21 cellular contexts compared by ENCODE assay signal in the genomic region with DNA sequence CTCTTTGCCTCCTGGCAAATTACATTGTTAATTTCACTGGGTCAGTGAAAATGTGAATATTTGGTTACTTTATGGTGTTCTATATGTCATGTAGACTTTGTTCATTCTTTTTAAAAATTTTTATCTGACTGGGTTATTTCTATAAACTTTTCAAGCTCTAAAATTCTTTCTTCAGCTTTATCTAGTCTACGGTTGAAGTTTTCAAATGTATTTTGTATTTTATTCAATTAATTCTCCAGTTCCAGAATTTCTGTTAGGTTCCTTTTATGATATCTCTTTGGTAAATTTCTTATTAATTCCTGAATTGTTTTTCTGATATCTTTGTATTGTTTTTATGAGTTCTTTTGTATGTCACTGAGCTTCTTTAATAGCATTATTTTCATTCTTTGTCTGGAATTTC.
DNase-seq lines count a peak whose midpoint lies in the region; ATAC-seq, FAIRE-seq and TF ChIP-seq lines count a peak whose summit lies in the region.
"Had no signal": no experiment of that assay in that cellular context is flagged by ENCODE, and none has a peak within 500 bp of the region (broad histone marks: within the 10 kb centered on the region; RNA-seq: fewer than 3 reads in every experiment).

No MANE protein-coding gene starts in this region.

- no peak overlapping the region for H3K4me3 Mint-ChIP-seq in activated T-helper 17 cell treated with anti-CD3 and anti-CD28 coated beads, Interleukin-2, amount 50 U/mL, for 72 hours
- H3K4me3 Mint-ChIP-seq: CD4-positive, alpha-beta memory T cell had no signal

- ATAC-seq in K562, result no peak
- ATAC-seq in activated T-helper 17 cell treated with anti-CD3 and anti-CD28 coated beads, Interleukin-2, amount 50 U/mL, for 72 hours (replicated peaks), result no peak

- H3K9me2 ChIP-seq in Karpas-422 (replicated peaks; ENCODE audit: insufficient read depth, low read length), result no peaks in the 10 kb centered on the region

- no peak for TF ChIP-seq EP300 in K562 (IDR thresholded peaks at IDR 0.05; ENCODE audit: low read length)

- FAIRE-seq in K562 (lab: Jason Lieb, UNC) (no peak), small intestine (lab: Jason Lieb, UNC) (peak; percentile 30)
- FAIRE-seq: GM12891, GM18507, H54 had no signal

- no peaks in the 10 kb centered on the region for H3K9me3 Mint-ChIP-seq in activated T-helper 17 cell treated with anti-CD3 and anti-CD28 coated beads, Interleukin-2, amount 50 U/mL, for 72 hours

- H3K9ac ChIP-seq in Karpas-422 (ENCODE audit: low read length), result no peak overlapping the region
- H3K9ac ChIP-seq in K562 (ENCODE audit: insufficient read depth in 1 of 2, low read depth in 2 of 2, low read length in 2 of 2), result no peak overlapping the region

- peaks cover 18% of the 10 kb centered on the region for H3K4me1 ChIP-seq in Karpas-422 (ENCODE audit: low read length)
- H3K4me1 ChIP-seq in K562 (replicated peaks in 1 of 2; ENCODE audit: control insufficient read depth in 2 of 2, insufficient read depth in 2 of 2, low read length in 2 of 2), result no peaks in the 10 kb centered on the region
- H3K4me1 ChIP-seq in small intestine (ENCODE audit: control insufficient read depth in 2 of 2, insufficient read depth in 1 of 2, low read depth in 1 of 2, low read length in 1 of 2), result no peaks in the 10 kb centered on the region
- H3K4me1 ChIP-seq: HAP-1 had no signal

- no peak overlapping the region for H2AFZ ChIP-seq in Karpas-422 (ENCODE audit: low read length)
- H2AFZ ChIP-seq in K562 (ENCODE audit: low read depth, low read length), result no peak overlapping the region

- H3K27ac ChIP-seq in Karpas-422 (ENCODE audit: low read length) (no peak overlapping the region), K562 (ENCODE audit: extremely low read depth, low read depth, low read length) (no peak overlapping the region), small intestine (ENCODE audit: low read depth in 1 of 2, low read length in 1 of 2) (no peak overlapping the region)

- BruUV-seq in K562 (replicated peaks; lab: Mats Ljungman, UMichigan), result no TSS peak

- H3K27me3 Mint-ChIP-seq in activated T-helper 17 cell treated with anti-CD3 and anti-CD28 coated beads, Interleukin-2, amount 50 U/mL, for 72 hours, result peaks cover 3% of the 10 kb centered on the region

- H4K20me1 ChIP-seq in Karpas-422 (ENCODE audit: insufficient read depth, low read depth, low read length) (no peaks in the 10 kb centered on the region), K562 (replicated peaks; ENCODE audit: control insufficient read depth, insufficient read depth, low read length) (no peaks in the 10 kb centered on the region)

- no peaks in the 10 kb centered on the region for H3K4me1 Mint-ChIP-seq in activated T-helper 17 cell treated with anti-CD3 and anti-CD28 coated beads, Interleukin-2, amount 50 U/mL, for 72 hours
- H3K4me1 Mint-ChIP-seq: CD4-positive, alpha-beta memory T cell had no signal

- TF ChIP-seq POLR2A in K562 (conservative IDR thresholded peaks at IDR 0.05), result no peak

- H3K27ac Mint-ChIP-seq in activated T-helper 17 cell treated with anti-CD3 and anti-CD28 coated beads, Interleukin-2, amount 50 U/mL, for 72 hours, result no peak overlapping the region

- H3K27me3 ChIP-seq in Karpas-422 (ENCODE audit: low read length) (no peaks in the 10 kb centered on the region), K562 (ENCODE audit: control insufficient read depth in 2 of 2, insufficient read depth in 2 of 2, low read length in 2 of 2) (no peaks in the 10 kb centered on the region), small intestine (ENCODE audit: control insufficient read depth in 2 of 2, insufficient read depth in 2 of 2, low read length in 2 of 2) (no peaks in the 10 kb centered on the region)

- POLR2A ChIA-PET in K562 (lab: Yijun Ruan, JAX), result interaction anchor here (0.9 kb wide), 1 partner anchor 13 kb away, joined by 3 read pairs; no protein-coding TSS in a partner anchor

- H3K36me3 ChIP-seq in Karpas-422 (ENCODE audit: insufficient read depth, low read length) (no peaks in the 10 kb centered on the region; the same call in 1 of the 2 replicates), K562 (ENCODE audit: control insufficient read depth, insufficient read depth, low read length) (no peaks in the 10 kb centered on the region), small intestine (ENCODE audit: control insufficient read depth in 2 of 2, insufficient read depth in 2 of 2, low read length in 2 of 2) (no peaks in the 10 kb centered on the region)
- H3K36me3 ChIP-seq: HAP-1 had no signal

- DNase-seq in NCI-H2227 (lab: John Stamatoyannopoulos, UW; ENCODE audit: unreplicated experiment) (peak; percentile 16), NCI-H2227 treated with DMSO at 0.1 percent for 48 hours (lab: John Stamatoyannopoulos, UW) (no peak), Karpas-422 (peak; percentile 71), K562 (ENCODE audit: extremely low read depth in 1 of 4, low spot score in 3 of 4) (no peak), small intestine (no peak), GM10266 (ENCODE audit: extremely low spot score) (no peak)
- no peak for DNase-seq in effector CD4-positive, alpha-beta T cell
- DNase-seq: 8988T; C1 segment of cervical spinal cord; Calu3; CD4-positive, alpha-beta memory T cell; COR-L47; DMS79; EL; GDM1; GOT3 had no signal

- H3K79me2 ChIP-seq in Karpas-422 (ENCODE audit: low read length), result no peaks in the 10 kb centered on the region
- no peaks in the 10 kb centered on the region for H3K79me2 ChIP-seq in K562 (ENCODE audit: control insufficient read depth, insufficient read depth, low read length)

- intact Hi-C loops in K562 (cut with micrococcal nuclease), result no loop called here

- 87% methylated on average over 1 of the region's 1 CpG for WGBS in K562 (ENCODE audit: insufficient coverage, low coverage, missing lambda C conversion rate)
- 55 to 100% (median 98%) methylated on average over 1 of the region's 1 CpG for WGBS in small intestine, 3 donors

- H3K4me3 ChIP-seq in Karpas-422 (ENCODE audit: low read length) (no peak overlapping the region), K562 (no peak overlapping the region), small intestine (ENCODE audit: low read depth in 1 of 2, low read length in 2 of 2) (no peak overlapping the region)
- H3K4me3 ChIP-seq: HAP-1 had no signal

- CTCF ChIA-PET in K562 (lab: Yijun Ruan, JAX; ENCODE audit: low intra/inter-chr PET ratio), result no interaction called here

- H3K4me2 ChIP-seq in Karpas-422 (ENCODE audit: low read depth, low read length, poor library complexity, severe bottlenecking), result no peak overlapping the region
- H3K4me2 ChIP-seq in K562 (ENCODE audit: insufficient read depth, low read length), result no peak overlapping the region

- H3K9me3 ChIP-seq in Karpas-422 (ENCODE audit: low read length), result peaks cover 21% of the 10 kb centered on the region
- H3K9me3 ChIP-seq in K562 (replicated peaks; ENCODE audit: control insufficient read depth, insufficient read depth, low read depth, low read length), result peaks cover 12% of the 10 kb centered on the region
- H3K9me3 ChIP-seq in small intestine (ENCODE audit: control insufficient read depth, low read depth), result no peaks in the 10 kb centered on the region
- H3K9me3 ChIP-seq: HAP-1 had no signal

- TF ChIP-seq CTCF in K562 (IDR thresholded peaks at IDR 0.05 in 2 of 3, conservative IDR thresholded peaks at IDR 0.05 in 1 of 3; ENCODE audit: insufficient read depth in 2 of 3, low read depth in 1 of 3, low read length in 3 of 3) (no peak), GM10266 (IDR thresholded peaks at IDR 0.05; ENCODE audit: control insufficient read depth, insufficient read depth, low read depth, missing control alignments) (no peak)

- no peak for TF ChIP-seq RAD21 in K562 (CRISPR knock-in tag; conservative IDR thresholded peaks at IDR 0.05 in 1 of 2, IDR thresholded peaks at IDR 0.05 in 1 of 2)

- H3K36me3 Mint-ChIP-seq in activated T-helper 17 cell treated with anti-CD3 and anti-CD28 coated beads, Interleukin-2, amount 50 U/mL, for 72 hours (ENCODE audit: low read depth), result no peaks in the 10 kb centered on the region

- in situ Hi-C loops in K562 (cut with MboI), result no loop called here

- H3K9me1 ChIP-seq in K562 (ENCODE audit: control insufficient read depth, insufficient read depth, low read length), result no peaks in the 10 kb centered on the region

TF ChIP-seq in K562, 482 proteins besides CTCF, POLR2A, EP300 and RAD21 (continues in another document):
- TF ChIP-seq, protein P1, sequence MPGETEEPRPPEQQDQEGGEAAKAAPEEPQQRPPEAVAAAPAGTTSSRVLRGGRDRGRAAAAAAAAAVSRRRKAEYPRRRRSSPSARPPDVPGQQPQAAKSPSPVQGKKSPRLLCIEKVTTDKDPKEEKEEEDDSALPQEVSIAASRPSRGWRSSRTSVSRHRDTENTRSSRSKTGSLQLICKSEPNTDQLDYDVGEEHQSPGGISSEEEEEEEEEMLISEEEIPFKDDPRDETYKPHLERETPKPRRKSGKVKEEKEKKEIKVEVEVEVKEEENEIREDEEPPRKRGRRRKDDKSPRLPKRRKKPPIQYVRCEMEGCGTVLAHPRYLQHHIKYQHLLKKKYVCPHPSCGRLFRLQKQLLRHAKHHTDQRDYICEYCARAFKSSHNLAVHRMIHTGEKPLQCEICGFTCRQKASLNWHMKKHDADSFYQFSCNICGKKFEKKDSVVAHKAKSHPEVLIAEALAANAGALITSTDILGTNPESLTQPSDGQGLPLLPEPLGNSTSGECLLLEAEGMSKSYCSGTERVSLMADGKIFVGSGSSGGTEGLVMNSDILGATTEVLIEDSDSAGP (CRISPR knock-in tag; IDR thresholded peaks at IDR 0.05), result no peak
- no peak for TF ChIP-seq SAFB (IDR thresholded peaks at IDR 0.05; ENCODE audit: borderline replicate concordance, low read depth, low read length)
- TF ChIP-seq TRIM28 (IDR thresholded peaks at IDR 0.05), result peak; percentile 91; the same call in 1 of the 2 replicates
- no peak for TF ChIP-seq SRSF9 (IDR thresholded peaks at IDR 0.05; ENCODE audit: borderline replicate concordance, low read depth, low read length)
- TF ChIP-seq ZNF165 (CRISPR knock-in tag; IDR thresholded peaks at IDR 0.05; ENCODE audit: borderline replicate concordance), result no peak
- TF ChIP-seq, protein P2, sequence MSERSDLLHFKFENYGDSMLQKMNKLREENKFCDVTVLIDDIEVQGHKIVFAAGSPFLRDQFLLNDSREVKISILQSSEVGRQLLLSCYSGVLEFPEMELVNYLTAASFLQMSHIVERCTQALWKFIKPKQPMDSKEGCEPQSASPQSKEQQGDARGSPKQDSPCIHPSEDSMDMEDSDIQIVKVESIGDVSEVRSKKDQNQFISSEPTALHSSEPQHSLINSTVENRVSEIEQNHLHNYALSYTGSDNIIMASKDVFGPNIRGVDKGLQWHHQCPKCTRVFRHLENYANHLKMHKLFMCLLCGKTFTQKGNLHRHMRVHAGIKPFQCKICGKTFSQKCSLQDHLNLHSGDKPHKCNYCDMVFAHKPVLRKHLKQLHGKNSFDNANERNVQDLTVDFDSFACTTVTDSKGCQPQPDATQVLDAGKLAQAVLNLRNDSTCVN (CRISPR knock-in tag; IDR thresholded peaks at IDR 0.05), result no peak
- TF ChIP-seq CBX3 (IDR thresholded peaks at IDR 0.05; ENCODE audit: borderline replicate concordance in 1 of 2, low read length in 2 of 2), result peak in 1 of 2 experiments; percentile 77; a peak in 2 of 3 replicates
- no peak for TF ChIP-seq POLR2G (IDR thresholded peaks at IDR 0.05; ENCODE audit: low read depth, low read length)
- no peak for TF ChIP-seq GTF2E2 (tag; IDR thresholded peaks at IDR 0.05)
- no peak for TF ChIP-seq ZNF778 (CRISPR knock-in tag; IDR thresholded peaks at IDR 0.05)
- no peak for TF ChIP-seq RB1 (IDR thresholded peaks at IDR 0.05; ENCODE audit: low read depth)

Comparison
In these comparisons a context has a peak if more than half of its experiments do, and no peak if none do; other contexts are left out.
1. DNase-seq: peak in NCI-H2227 (single experiment) and Karpas-422 (single experiment); none in NCI-H2227 treated with DMSO at 0.1 percent for 48 hours (single experiment), K562 (0 of 4), small intestine (single experiment), GM10266 (single experiment) and effector CD4-positive, alpha-beta T cell (single experiment).